ENCODE assay signal across 1 cellular context in genomic region chr20:944774-945410, GRCh38.
TF ChIP-seq lines count a peak whose summit lies in the region.

No MANE protein-coding gene starts in this region.

TF ChIP-seq in GM23338, 12 proteins besides CTCF, POLR2A, EP300 and RAD21:
- TF ChIP-seq ZNF462 (CRISPR knock-in tag; IDR thresholded peaks at IDR 0.05): no peak
- TF ChIP-seq NANOG (IDR thresholded peaks at IDR 0.05; ENCODE audit: borderline replicate concordance): no peak
- no peak for TF ChIP-seq REST (IDR thresholded peaks at IDR 0.05; ENCODE audit: unreplicated experiment)
- TF ChIP-seq STAT1 (IDR thresholded peaks at IDR 0.05; ENCODE audit: unreplicated experiment): no peak
- TF ChIP-seq, protein P1, sequence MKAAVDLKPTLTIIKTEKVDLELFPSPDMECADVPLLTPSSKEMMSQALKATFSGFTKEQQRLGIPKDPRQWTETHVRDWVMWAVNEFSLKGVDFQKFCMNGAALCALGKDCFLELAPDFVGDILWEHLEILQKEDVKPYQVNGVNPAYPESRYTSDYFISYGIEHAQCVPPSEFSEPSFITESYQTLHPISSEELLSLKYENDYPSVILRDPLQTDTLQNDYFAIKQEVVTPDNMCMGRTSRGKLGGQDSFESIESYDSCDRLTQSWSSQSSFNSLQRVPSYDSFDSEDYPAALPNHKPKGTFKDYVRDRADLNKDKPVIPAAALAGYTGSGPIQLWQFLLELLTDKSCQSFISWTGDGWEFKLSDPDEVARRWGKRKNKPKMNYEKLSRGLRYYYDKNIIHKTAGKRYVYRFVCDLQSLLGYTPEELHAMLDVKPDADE (IDR thresholded peaks at IDR 0.05): no peak
- TF ChIP-seq ZNF114 (CRISPR knock-in tag; IDR thresholded peaks at IDR 0.05): no peak
- TF ChIP-seq EZH2 (IDR thresholded peaks at IDR 0.05; ENCODE audit: low read depth, unreplicated experiment): no peak
- TF ChIP-seq CREB1 (CRISPR knock-in tag; IDR thresholded peaks at IDR 0.05; ENCODE audit: low read depth): no peak
- TF ChIP-seq JUNB (IDR thresholded peaks at IDR 0.05; ENCODE audit: unreplicated experiment): no peak
- no peak for TF ChIP-seq EZH2phosphoT487 (IDR thresholded peaks at IDR 0.05; ENCODE audit: unreplicated experiment)
- TF ChIP-seq POLR2AphosphoS5 (IDR thresholded peaks at IDR 0.05; ENCODE audit: low read depth): no peak
- no peak for TF ChIP-seq ZNF331 (CRISPR knock-in tag; IDR thresholded peaks at IDR 0.05; ENCODE audit: low read depth)
TF ChIP-seq in GM23338: peak in this region for 0.
